8 cellular contexts compared by ENCODE assay signal in the genomic region with DNA sequence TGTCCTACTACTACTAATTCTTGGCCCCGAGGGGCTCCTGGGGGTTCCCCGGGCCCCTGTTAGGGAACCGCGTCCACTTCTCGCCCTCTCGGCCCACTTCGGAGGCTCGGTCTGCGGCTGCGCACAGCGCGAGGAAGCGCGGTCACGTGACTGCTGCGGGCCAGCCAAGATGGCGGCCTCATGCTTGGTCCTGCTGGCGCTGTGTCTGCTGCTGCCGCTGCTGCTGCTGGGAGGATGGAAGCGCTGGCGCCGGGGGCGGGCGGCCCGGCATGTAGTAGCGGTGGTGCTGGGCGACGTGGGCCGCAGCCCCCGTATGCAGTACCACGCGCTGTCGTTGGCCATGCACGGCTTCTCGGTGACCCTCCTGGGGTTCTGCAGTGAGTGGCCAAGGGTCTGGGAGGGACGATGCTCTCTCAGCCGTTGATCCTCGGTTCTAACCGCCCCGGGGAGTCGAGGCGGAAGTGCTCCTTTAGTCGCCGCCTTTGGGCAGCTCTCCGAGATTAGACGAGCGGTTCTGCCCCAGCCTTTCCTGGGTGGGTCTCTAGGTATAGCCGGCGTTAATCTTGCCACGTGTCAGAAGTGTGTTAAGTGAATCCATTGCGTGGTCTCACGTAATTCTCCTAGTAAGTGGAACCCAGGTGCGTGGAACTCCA. TPM values are rescaled to one million over a fixed set of nuclear protein-coding genes. Genes with fewer than 3 reads are reported as not detected.
DNase-seq lines count a peak whose midpoint lies in the region; ATAC-seq and TF ChIP-seq lines count a peak whose summit lies in the region.

A gene with protein sequence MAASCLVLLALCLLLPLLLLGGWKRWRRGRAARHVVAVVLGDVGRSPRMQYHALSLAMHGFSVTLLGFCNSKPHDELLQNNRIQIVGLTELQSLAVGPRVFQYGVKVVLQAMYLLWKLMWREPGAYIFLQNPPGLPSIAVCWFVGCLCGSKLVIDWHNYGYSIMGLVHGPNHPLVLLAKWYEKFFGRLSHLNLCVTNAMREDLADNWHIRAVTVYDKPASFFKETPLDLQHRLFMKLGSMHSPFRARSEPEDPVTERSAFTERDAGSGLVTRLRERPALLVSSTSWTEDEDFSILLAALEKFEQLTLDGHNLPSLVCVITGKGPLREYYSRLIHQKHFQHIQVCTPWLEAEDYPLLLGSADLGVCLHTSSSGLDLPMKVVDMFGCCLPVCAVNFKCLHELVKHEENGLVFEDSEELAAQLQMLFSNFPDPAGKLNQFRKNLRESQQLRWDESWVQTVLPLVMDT (plus strand): TSS at position 163 of the 653 bp plus-strand sequence. CDS start 7 bp downstream, at position 170.

- H3K9me3 Mint-ChIP-seq in IgD-negative memory B cell: no peaks in the 10 kb centered on the region
- peaks cover 0 to 1% (median 0%) of the 10 kb centered on the region in 11 donors for H3K9me3 Mint-ChIP-seq in naive thymus-derived CD4-positive, alpha-beta T cell
- no peaks in the 10 kb centered on the region for H3K9me3 Mint-ChIP-seq in stimulated activated naive B cell treated with anti-CD40 and anti-IgM and Interleukin-4, amounts not matched to agents 10 μg/mL and 1 μg/mL and 100 μg/mL, for 72 hours

- DNase-seq in DMS53 (lab: John Stamatoyannopoulos, UW) (peak; percentile 88), Peyer's patch (peak; percentile 89 to 95 (median 92)), activated T-helper 1 cell treated with Interleukin-2 at 50 U/mL for 16 hours (ENCODE audit: low read depth) (peak; percentile 83), fibroblast of gingiva (ENCODE audit: low read depth) (peak; percentile 84)
- DNase-seq in naive thymus-derived CD4-positive, alpha-beta T cell: peak; percentile 80 to 91 (median 87)
- DNase-seq in stimulated activated naive B cell treated with anti-CD40 and anti-IgM and Interleukin-4, amounts not matched to agents 10 μg/mL and 1 μg/mL and 100 μg/mL, for 72 hours: peak; percentile 89

- peak; percentile 73 for ATAC-seq in GM21576 (IDR thresholded peaks at IDR 0.05; ENCODE audit: unreplicated experiment)
- ATAC-seq in naive thymus-derived CD4-positive, alpha-beta T cell: peak; percentile 95
- ATAC-seq in stimulated activated naive B cell treated with anti-CD40 and anti-IgM and Interleukin-4, amounts not matched to agents 10 μg/mL and 1 μg/mL and 100 μg/mL, for 72 hours (replicated peaks): peak; percentile 88 to 91

- POLR2A ChIA-PET in naive thymus-derived CD4-positive, alpha-beta T cell (lab: Charles Lee): interaction anchor here (0.7 to 3.4 kb wide), 3 partner anchors 26 to 38 kb away, joined by 4 to 30 read pairs (median 5); a partner anchor contains a TSS

- TF ChIP-seq POLR2A in Peyer's patch (IDR thresholded peaks at IDR 0.05): peak; percentile 68 to 77

- intact Hi-C loops in naive thymus-derived CD4-positive, alpha-beta T cell (cut with micrococcal nuclease): loop anchor here (1.0 to 10.0 kb wide), 6 partner anchors 25 to 717 kb away; a partner anchor contains a TSS

- peak within 1 kb of the TSS; percentile 64 to 87 (median 86) for H3K27ac ChIP-seq in Peyer's patch
- peak within 1 kb of the TSS; percentile 77 for H3K27ac ChIP-seq in naive thymus-derived CD4-positive, alpha-beta T cell (ENCODE audit: low read depth, low read length)

- no peaks in the 10 kb centered on the region for H3K9me3 ChIP-seq in Peyer's patch
- H3K9me3 ChIP-seq in naive thymus-derived CD4-positive, alpha-beta T cell (ENCODE audit: control insufficient read depth in 2 of 3, low read length in 3 of 3): no peaks in the 10 kb centered on the region

- H3K27ac Mint-ChIP-seq in IgD-negative memory B cell: peak within 1 kb of the TSS; percentile 89 to 98 (median 93)
- peak within 1 kb of the TSS; percentile 92 to 99 (median 96) for H3K27ac Mint-ChIP-seq in naive thymus-derived CD4-positive, alpha-beta T cell
- H3K27ac Mint-ChIP-seq in stimulated activated naive B cell treated with anti-CD40 and anti-IgM and Interleukin-4, amounts not matched to agents 10 μg/mL and 1 μg/mL and 100 μg/mL, for 72 hours: peak within 1 kb of the TSS; percentile 94

- TF ChIP-seq CTCF in Peyer's patch (IDR thresholded peaks at IDR 0.05): peak in 1 of 6 experiments; percentile 4

- H3K4me3 Mint-ChIP-seq in IgD-negative memory B cell: peak within 1 kb of the TSS; percentile 96 to 99 (median 97)
- H3K4me3 Mint-ChIP-seq in naive thymus-derived CD4-positive, alpha-beta T cell: peak within 1 kb of the TSS; percentile 82 to 98 (median 95)
- H3K4me3 Mint-ChIP-seq in stimulated activated naive B cell treated with anti-CD40 and anti-IgM and Interleukin-4, amounts not matched to agents 10 μg/mL and 1 μg/mL and 100 μg/mL, for 72 hours: peak within 1 kb of the TSS; percentile 89 to 96

- H3K4me1 Mint-ChIP-seq in IgD-negative memory B cell: peaks cover 18 to 24% (median 24%) of the 10 kb centered on the region in 3 donors
- peaks cover 23 to 44% (median 32%) of the 10 kb centered on the region in 7 donors for H3K4me1 Mint-ChIP-seq in naive thymus-derived CD4-positive, alpha-beta T cell
- peaks cover 21 to 29% of the 10 kb centered on the region in 2 donors for H3K4me1 Mint-ChIP-seq in stimulated activated naive B cell treated with anti-CD40 and anti-IgM and Interleukin-4, amounts not matched to agents 10 μg/mL and 1 μg/mL and 100 μg/mL, for 72 hours

- H3K4me1 ChIP-seq in Peyer's patch: peaks cover 3 to 7% (median 6%) of the 10 kb centered on the region in 4 donors
- H3K4me1 ChIP-seq in naive thymus-derived CD4-positive, alpha-beta T cell (ENCODE audit: control insufficient read depth in 2 of 2, insufficient read depth in 2 of 2, low read length in 2 of 2): peaks cover 15 to 17% of the 10 kb centered on the region in 2 donors

- no peaks in the 10 kb centered on the region for H3K27me3 Mint-ChIP-seq in IgD-negative memory B cell
- peaks cover 0 to 3% (median 0%) of the 10 kb centered on the region in 5 donors for H3K27me3 Mint-ChIP-seq in naive thymus-derived CD4-positive, alpha-beta T cell
- no peaks in the 10 kb centered on the region for H3K27me3 Mint-ChIP-seq in stimulated activated naive B cell treated with anti-CD40 and anti-IgM and Interleukin-4, amounts not matched to agents 10 μg/mL and 1 μg/mL and 100 μg/mL, for 72 hours

- H3K27me3 ChIP-seq in Peyer's patch: no peaks in the 10 kb centered on the region
- no peaks in the 10 kb centered on the region for H3K27me3 ChIP-seq in naive thymus-derived CD4-positive, alpha-beta T cell (ENCODE audit: control insufficient read depth in 2 of 2, insufficient read depth in 2 of 2, low read length in 2 of 2)

- peaks cover 4% of the 10 kb centered on the region for H3K36me3 Mint-ChIP-seq in IgD-negative memory B cell
- peaks cover 0 to 10% (median 4%) of the 10 kb centered on the region in 5 donors for H3K36me3 Mint-ChIP-seq in naive thymus-derived CD4-positive, alpha-beta T cell
- H3K36me3 Mint-ChIP-seq in stimulated activated naive B cell treated with anti-CD40 and anti-IgM and Interleukin-4, amounts not matched to agents 10 μg/mL and 1 μg/mL and 100 μg/mL, for 72 hours: peaks cover 15 to 23% of the 10 kb centered on the region in 2 donors

- H3K36me3 ChIP-seq in Peyer's patch: peaks cover 0 to 21% (median 0%) of the 10 kb centered on the region in 3 donors
- H3K36me3 ChIP-seq in naive thymus-derived CD4-positive, alpha-beta T cell (ENCODE audit: control insufficient read depth in 2 of 3, insufficient read depth in 3 of 3, low read length in 3 of 3): peaks cover 6 to 24% (median 14%) of the 10 kb centered on the region in 3 experiments

- H3K4me3 ChIP-seq in Peyer's patch: peak within 1 kb of the TSS; percentile 64 to 94 (median 78)
- H3K4me3 ChIP-seq in naive thymus-derived CD4-positive, alpha-beta T cell (ENCODE audit: low read length): peak within 1 kb of the TSS; percentile 92

- CTCF ChIA-PET in naive thymus-derived CD4-positive, alpha-beta T cell (lab: Charles Lee): interaction anchor here (1.0 to 1.6 kb wide), 3 partner anchors 10 to 37 kb away, joined by 3 to 6 read pairs (median 4); no protein-coding TSS in a partner anchor

RNA-seq across cellular contexts. Expression of the gene that starts here (rescaled TPM):
- 24.5 TPM for polyA plus RNA-seq in IgD-negative memory B cell
- total RNA-seq in Peyer's patch: 10 to 100 TPM; 17.8 to 33.9 (median 23.4) TPM
- 10 to 100 TPM; 12.9 to 29.1 (median 22.1) TPM for total RNA-seq in naive thymus-derived CD4-positive, alpha-beta T cell
- polyA plus RNA-seq in naive thymus-derived CD4-positive, alpha-beta T cell: 10 to 100 TPM; 18.8 to 27.1 TPM

Comparison
In these comparisons a context has a peak if more than half of its experiments do, and no peak if none do; other contexts are left out.
1. Peak in every context shown above with its lines: DNase-seq, ATAC-seq, H3K4me3 ChIP-seq and H3K27ac ChIP-seq.